In the genomic region with DNA sequence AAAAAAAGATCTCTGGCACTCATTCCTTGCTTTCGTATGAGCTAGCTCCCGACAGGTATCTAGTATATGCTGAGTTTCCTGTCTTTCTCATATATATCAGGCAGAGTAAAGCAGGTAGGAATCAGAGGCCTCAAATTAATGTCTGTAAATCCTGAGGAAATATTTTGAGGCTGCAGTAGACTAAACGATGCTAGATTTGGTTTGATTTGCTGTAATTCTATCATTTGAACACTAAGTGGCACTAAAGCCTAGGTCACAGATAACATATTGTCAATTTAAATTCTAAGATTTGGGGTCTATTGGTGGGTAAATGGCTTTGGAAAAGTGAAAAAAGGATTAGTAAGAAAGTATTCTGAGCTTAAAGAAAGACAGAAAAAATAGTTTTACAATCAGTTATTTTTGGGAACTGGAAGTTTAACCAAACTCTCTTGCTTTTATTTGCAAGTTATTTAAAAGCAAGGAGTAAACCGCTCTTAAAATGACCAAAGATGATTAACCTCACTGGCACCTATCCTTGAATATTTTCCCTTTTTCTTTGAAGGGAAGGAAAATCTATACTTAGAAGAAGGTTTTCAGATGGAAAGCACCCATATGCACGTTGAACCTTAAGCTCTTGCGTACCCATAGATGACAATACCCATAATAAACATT, we compare ENCODE assay signal across 8 cellular contexts. TPM values are rescaled to one million over a fixed set of nuclear protein-coding genes. Genes with fewer than 3 reads are reported as not detected.
DNase-seq lines count a peak whose midpoint lies in the region; ATAC-seq and TF ChIP-seq lines count a peak whose summit lies in the region.

No MANE protein-coding gene starts in this region.

- peak; percentile 43 for TF ChIP-seq CTCF in GM13976 (IDR thresholded peaks at IDR 0.05; ENCODE audit: borderline replicate concordance, control extremely low read depth, extremely low read depth, insufficient read depth, missing control alignments)
- peak; percentile 87 for TF ChIP-seq CTCF in RWPE2 (IDR thresholded peaks at IDR 0.05; ENCODE audit: poor library complexity, severe bottlenecking)
- TF ChIP-seq CTCF in foreskin keratinocyte (conservative IDR thresholded peaks at IDR 0.05), result peak; percentile 76
- TF ChIP-seq CTCF in transverse colon (IDR thresholded peaks at IDR 0.05), result peak; percentile 57 to 69 (median 61)

- DNase-seq in ACHN (peak; percentile 37), GM13976 (ENCODE audit: low spot score) (no peak), HT-29 (ENCODE audit: low spot score) (peak; percentile 58), RWPE2 (ENCODE audit: low spot score) (no peak), foreskin keratinocyte (peak in 1 of 2 donors; percentile 13), transverse colon (no peak), islet precursor cell (no peak)

- H3K4me3 ChIP-seq in RWPE2 (ENCODE audit: severe bottlenecking), result no peak overlapping the region
- H3K4me3 ChIP-seq in transverse colon, result no peak overlapping the region

- in situ Hi-C loops in ACHN (cut with HindIII; ENCODE audit: low pct_ligation_motif_present, low pct_unique_long_range_greater_than_20kb, low sequenced_read_pairs), result no loop called here
- in situ Hi-C loops in GM13976 (cut with MboI; ENCODE audit: low sequenced_read_pairs, unreplicated experiment), result loop anchor here (10.0 to 25.0 kb wide), 2 partner anchors 348 to 526 kb away; no protein-coding TSS in a partner anchor
- in situ Hi-C loops in transverse colon (cut with MboI; ENCODE audit: low pct_ligation_motif_present in 1 of 4, low pct_unique_long_range_greater_than_20kb in 1 of 4, low sequenced_read_pairs in 3 of 4), result loop anchor here in 3 of 4 donors (5.0 to 25.0 kb wide), 4 partner anchors 358 to 551 kb away; no protein-coding TSS in a partner anchor

- H3K9me3 ChIP-seq in RWPE2 (ENCODE audit: severe bottlenecking) (no peaks in the 10 kb centered on the region), transverse colon (no peaks in the 10 kb centered on the region)

- TF ChIP-seq EP300 in transverse colon (IDR thresholded peaks at IDR 0.05; ENCODE audit: low read depth), result no peak

- intact Hi-C loops in transverse colon (cut with DNase I; ENCODE audit: low total_unique reads), result no loop called here

- no peak overlapping the region for H3K27ac ChIP-seq in RWPE2 (ENCODE audit: poor library complexity, severe bottlenecking)
- no peak overlapping the region for H3K27ac ChIP-seq in foreskin keratinocyte
- no peak overlapping the region for H3K27ac ChIP-seq in transverse colon

- H3K27me3 ChIP-seq in RWPE2 (ENCODE audit: insufficient read depth, poor library complexity, severe bottlenecking) (no peaks in the 10 kb centered on the region), foreskin keratinocyte (no peaks in the 10 kb centered on the region), transverse colon (no peaks in the 10 kb centered on the region)

- H3K36me3 ChIP-seq in RWPE2 (ENCODE audit: low read depth), result no peaks in the 10 kb centered on the region
- H3K36me3 ChIP-seq in transverse colon, result no peaks in the 10 kb centered on the region

- WGBS in transverse colon (ENCODE audit: low coverage in 1 of 2), 2 donors, result 35 to 49% methylated on average over 6 of the region's 6 CpGs

- no peak; the same call in 2 of the 3 replicates for ATAC-seq in RWPE2 (ENCODE audit: low read depth)
- ATAC-seq in foreskin keratinocyte, result peak; percentile 43
- no peak for ATAC-seq in GM21526 (IDR thresholded peaks at IDR 0.05; ENCODE audit: low FRiP score, unreplicated experiment)

- TF ChIP-seq POLR2A in transverse colon (IDR thresholded peaks at IDR 0.05), result no peak

- H3K4me1 ChIP-seq in RWPE2 (ENCODE audit: insufficient read depth, poor library complexity, severe bottlenecking), result no peaks in the 10 kb centered on the region
- H3K4me1 ChIP-seq in foreskin keratinocyte, result no peaks in the 10 kb centered on the region
- H3K4me1 ChIP-seq in transverse colon, result peaks cover 0 to 6% (median 0%) of the 10 kb centered on the region in 4 donors

RNA-seq across cellular contexts. Expression of gene SLC4A10, which starts 37.6 kb away (rescaled TPM):
- not detected in 2 replicates for total RNA-seq in HT-29 (2014; rRNA removed; shearing (Covaris generic))
- total RNA-seq in foreskin keratinocyte, result not detected in 2 replicates
- not detected in 2 replicates for polyA plus RNA-seq in foreskin keratinocyte
- total RNA-seq in transverse colon, result 10 to 100 TPM in 2 of 4 donors, 1 to 10 TPM in 2; 2.6 to 13.9 (median 7.6) TPM

Comparison
In these comparisons a context has a peak if more than half of its experiments do, and no peak if none do; other contexts are left out.
1. DNase-seq: peak in ACHN (single experiment) and HT-29 (single experiment); none in GM13976 (single experiment), RWPE2 (single experiment), transverse colon (single experiment) and islet precursor cell (single experiment).
2. Peak in every context shown above with its lines, with median percentiles within 50 percentile points of each other: CTCF ChIP-seq.